Comparison of ENCODE assay signal across 13 cellular contexts in genomic region chr6:125745281-125746018, GRCh38. TPM values are rescaled to one million over a fixed set of nuclear protein-coding genes. Genes with fewer than 3 reads are reported as not detected.
DNase-seq lines count a peak whose midpoint lies in the region; ATAC-seq and TF ChIP-seq lines count a peak whose summit lies in the region.
"Had no signal": no experiment of that assay in that cellular context is flagged by ENCODE, and none has a peak within 500 bp of the region (broad histone marks: within the 10 kb centered on the region; RNA-seq: fewer than 3 reads in every experiment).

No MANE protein-coding gene starts in this region.

- H3K36me3 ChIP-seq in ascending aorta (no peaks in the 10 kb centered on the region), gastrocnemius medialis (no peaks in the 10 kb centered on the region)
- no peaks in the 10 kb centered on the region for H3K36me3 ChIP-seq in effector memory CD4-positive, alpha-beta T cell (ENCODE audit: control insufficient read depth, insufficient read depth, low read length)

- H3K27ac ChIP-seq in ascending aorta (peak overlapping the region; percentile 95 to 99), gastrocnemius medialis (peak overlapping the region; percentile 89 to 99 (median 94)), foreskin keratinocyte (no peak overlapping the region)
- H3K27ac ChIP-seq in effector memory CD4-positive, alpha-beta T cell (ENCODE audit: insufficient read depth, low read length, poor library complexity, severe bottlenecking), result no peak overlapping the region

- DNase-seq in NAMALWA (ENCODE audit: low spot score) (peak; percentile 10), ascending aorta (ENCODE audit: low spot score in 2 of 2) (no peak), gastrocnemius medialis (peak; percentile 43 to 53), HUDEP-2 (lab: John Stamatoyannopoulos, UW; ENCODE audit: unreplicated experiment in 76 of 76) (no peak), NCI-H1417 treated with DMSO at 0.1 percent for 48 hours (lab: John Stamatoyannopoulos, UW) (no peak), foreskin keratinocyte (no peak)
- DNase-seq in effector memory CD4-positive, alpha-beta T cell, result no peak
- DNase-seq: activated CD4-positive, alpha-beta T cell treated with anti-CD3 and anti-CD28 coated beads, Interleukin-2, amount 10 ng/mL, durations not matched to agents 24 days and 14 days; central memory CD4-positive, alpha-beta T cell; mesenchymal stem cell; NCI-H1436 treated with DMSO at 0.1 percent for 48 hours; stimulated activated CD4-positive, alpha-beta T cell treated with anti-CD3 and anti-CD28 coated beads, Interleukin-4, amount 100 ng/mL, for 4 hours had no signal

- in situ Hi-C loops in gastrocnemius medialis (cut with MboI; ENCODE audit: low sequenced_read_pairs in 4 of 4), result no loop called here

- intact Hi-C loops in ascending aorta (cut with DNase I), result loop anchor here (2.0 to 5.0 kb wide), 4 partner anchors 15 to 298 kb away; no protein-coding TSS in a partner anchor
- intact Hi-C loops in gastrocnemius medialis (cut with DNase I; ENCODE audit: low total_unique reads), result loop anchor here (5.0 kb wide), 3 partner anchors 238 to 783 kb away; partner anchors contain the start of gene RNF217

- H3K4me3 ChIP-seq in ascending aorta (peak overlapping the region; percentile 79 to 81), iPS-18c (ENCODE audit: insufficient read depth, low read depth, low read length) (peak overlapping the region; percentile 20; the same call in 1 of the 2 replicates), gastrocnemius medialis (peak overlapping the region; percentile 73 to 86 (median 85))
- no peak overlapping the region for H3K4me3 ChIP-seq in effector memory CD4-positive, alpha-beta T cell (ENCODE audit: insufficient read depth, low read depth, low read length, poor library complexity, severe bottlenecking)

- TF ChIP-seq CTCF in ascending aorta (IDR thresholded peaks at IDR 0.05), result no peak
- no peak for TF ChIP-seq CTCF in gastrocnemius medialis (IDR thresholded peaks at IDR 0.05 in 4 of 5, conservative IDR thresholded peaks at IDR 0.05 in 1 of 5)
- no peak for TF ChIP-seq CTCF in foreskin keratinocyte (conservative IDR thresholded peaks at IDR 0.05)

- no peaks in the 10 kb centered on the region for H3K9me3 ChIP-seq in ascending aorta
- no peaks in the 10 kb centered on the region for H3K9me3 ChIP-seq in iPS-18c (ENCODE audit: control insufficient read depth, insufficient read depth, low read length)
- H3K9me3 ChIP-seq in gastrocnemius medialis, result no peaks in the 10 kb centered on the region
- H3K9me3 ChIP-seq in effector memory CD4-positive, alpha-beta T cell (ENCODE audit: control insufficient read depth, low read length), result no peaks in the 10 kb centered on the region

- TF ChIP-seq POLR2A in gastrocnemius medialis (IDR thresholded peaks at IDR 0.05), result no peak

- ATAC-seq in gastrocnemius medialis (peak in 1 of 2 donors; percentile 10), foreskin keratinocyte (no peak)

- H3K4me1 ChIP-seq in ascending aorta (peaks cover 10 to 12% of the 10 kb centered on the region in 2 donors), gastrocnemius medialis (peaks cover 11 to 36% of the 10 kb centered on the region in 2 donors), foreskin keratinocyte (peaks cover 1% of the 10 kb centered on the region)
- peaks cover 17% of the 10 kb centered on the region for H3K4me1 ChIP-seq in effector memory CD4-positive, alpha-beta T cell (ENCODE audit: control insufficient read depth, insufficient read depth, low read length, poor library complexity, severe bottlenecking)

- H3K27me3 ChIP-seq in ascending aorta (no peaks in the 10 kb centered on the region), gastrocnemius medialis (no peaks in the 10 kb centered on the region), foreskin keratinocyte (peaks cover 94% of the 10 kb centered on the region)
- peaks cover 26% of the 10 kb centered on the region for H3K27me3 ChIP-seq in effector memory CD4-positive, alpha-beta T cell (replicated peaks; ENCODE audit: control insufficient read depth, insufficient read depth, low read length, poor library complexity, severe bottlenecking)

RNA-seq across cellular contexts. Expression of gene HEY2, which starts 4.0 kb away (rescaled TPM):
- total RNA-seq in ascending aorta (0.32 TPM), gastrocnemius medialis (1 to 10 TPM; 5.9 to 9.0 (median 7.4) TPM), foreskin keratinocyte (not detected in 2 replicates)
- polyA plus RNA-seq in foreskin keratinocyte, result not detected in 2 replicates
- total RNA-seq: activated CD4-positive, alpha-beta T cell treated with anti-CD3 and anti-CD28 coated beads, Interleukin-2, amount 10 ng/mL, durations not matched to agents 24 days and 14 days had no signal

RNA-seq across cellular contexts. Expression of gene NCOA7, which starts 45.3 kb away (rescaled TPM):
- 37.4 TPM for total RNA-seq in ascending aorta
- total RNA-seq in gastrocnemius medialis, result 1 to 10 TPM; 7.0 to 9.5 (median 9.2) TPM
- 13.0 and 14.7 TPM in 2 replicates for total RNA-seq in foreskin keratinocyte
- polyA plus RNA-seq in foreskin keratinocyte, result 3.6 and 4.9 TPM in 2 replicates

Comparison
In these comparisons a context has a peak if more than half of its experiments do, and no peak if none do; other contexts are left out.
1. DNase-seq: peak in NAMALWA (single experiment) and gastrocnemius medialis (2 of 2); none in ascending aorta (0 of 2), HUDEP-2 (0 of 76), NCI-H1417 treated with DMSO at 0.1 percent for 48 hours (single experiment), effector memory CD4-positive, alpha-beta T cell (0 of 3) and foreskin keratinocyte (0 of 2).
2. H3K27ac ChIP-seq: peak in ascending aorta (2 of 2) and gastrocnemius medialis (4 of 4); none in effector memory CD4-positive, alpha-beta T cell (single experiment) and foreskin keratinocyte (single experiment).